In genomic region chr1:154460695-154461249, GRCh38 we compare ENCODE assay signal across 16 cellular contexts. TPM values are rescaled to one million over a fixed set of nuclear protein-coding genes. Genes with fewer than 3 reads are reported as not detected.
DNase-seq lines count a peak whose midpoint lies in the region; ATAC-seq and TF ChIP-seq lines count a peak whose summit lies in the region.
"Had no signal": no experiment of that assay in that cellular context is flagged by ENCODE, and none has a peak within 500 bp of the region (broad histone marks: within the 10 kb centered on the region; RNA-seq: fewer than 3 reads in every experiment).

No MANE protein-coding gene starts in this region.

- H3K4me3 ChIP-seq in gastroesophageal sphincter = no peak overlapping the region
- H3K4me3 ChIP-seq: Peyer's patch had no signal

- ATAC-seq in T-cell (replicated peaks in 1 of 4) = no peak
- no peak for ATAC-seq in gastroesophageal sphincter
- ATAC-seq: HCT116 had no signal

- peak overlapping the region in 3 of 4 donors; percentile 75 to 82 (median 79) for H3K27ac ChIP-seq in gastroesophageal sphincter
- H3K27ac ChIP-seq: C4-2B, Peyer's patch had no signal

- H3K4me1 Mint-ChIP-seq in activated T-cell treated with anti-CD3 and anti-CD28 coated beads, Interleukin-2, amount 50 U/mL, for 24 hours (ENCODE audit: low read depth) = peaks cover 58% of the 10 kb centered on the region
- H3K4me1 Mint-ChIP-seq in CD14-positive monocyte = peaks cover 49% of the 10 kb centered on the region
- H3K4me1 Mint-ChIP-seq in T-cell = peaks cover 54 to 56% (median 55%) of the 10 kb centered on the region in 3 donors

- 62 to 69% methylated on average over 9 to 15 of the region's 15 CpGs for WGBS in gastroesophageal sphincter (ENCODE audit: low coverage in 1 of 2), 2 donors

- intact Hi-C loops in CD14-positive monocyte (cut with micrococcal nuclease) = no loop called here

- peaks cover 44% of the 10 kb centered on the region for H3K36me3 Mint-ChIP-seq in activated T-cell treated with anti-CD3 and anti-CD28 coated beads, Interleukin-2, amount 50 U/mL, for 24 hours (ENCODE audit: low read depth)
- H3K36me3 Mint-ChIP-seq in CD14-positive monocyte = peaks cover 70 to 79% of the 10 kb centered on the region in 2 donors
- H3K36me3 Mint-ChIP-seq in T-cell = peaks cover 27% of the 10 kb centered on the region

- no peaks in the 10 kb centered on the region for H3K27me3 Mint-ChIP-seq in activated T-cell treated with anti-CD3 and anti-CD28 coated beads, Interleukin-2, amount 50 U/mL, for 24 hours
- H3K27me3 Mint-ChIP-seq in CD14-positive monocyte (ENCODE audit: low read depth in 3 of 3) = no peaks in the 10 kb centered on the region
- H3K27me3 Mint-ChIP-seq in T-cell = no peaks in the 10 kb centered on the region

- TF ChIP-seq EP300 in gastroesophageal sphincter (IDR thresholded peaks at IDR 0.05) = no peak

- no peak for TF ChIP-seq POLR2A in gastroesophageal sphincter (IDR thresholded peaks at IDR 0.05)

- H3K9me3 Mint-ChIP-seq in activated T-cell treated with anti-CD3 and anti-CD28 coated beads, Interleukin-2, amount 50 U/mL, for 24 hours = no peaks in the 10 kb centered on the region
- H3K9me3 Mint-ChIP-seq in CD14-positive monocyte (no peaks in the 10 kb centered on the region), T-cell (no peaks in the 10 kb centered on the region)

- POLR2A ChIA-PET in T-cell (lab: Charles Lee) = interaction anchor here in 1 of 2 donors (0.6 kb wide), 1 partner anchor 11 kb away, joined by 3 read pairs; no protein-coding TSS in a partner anchor

- peak overlapping the region; percentile 1 for H3K4me3 Mint-ChIP-seq in activated T-cell treated with anti-CD3 and anti-CD28 coated beads, Interleukin-2, amount 50 U/mL, for 24 hours
- no peak overlapping the region for H3K4me3 Mint-ChIP-seq in CD14-positive monocyte
- peak overlapping the region; percentile 7 to 55 (median 47) for H3K4me3 Mint-ChIP-seq in T-cell

- H3K36me3 ChIP-seq in gastroesophageal sphincter = peaks cover 0 to 76% of the 10 kb centered on the region in 2 donors

- no peak for TF ChIP-seq CTCF in CD14-positive monocyte (IDR thresholded peaks at IDR 0.05)
- TF ChIP-seq CTCF in gastroesophageal sphincter (IDR thresholded peaks at IDR 0.05) = no peak

- peak overlapping the region; percentile 79 for H3K27ac Mint-ChIP-seq in activated T-cell treated with anti-CD3 and anti-CD28 coated beads, Interleukin-2, amount 50 U/mL, for 24 hours
- H3K27ac Mint-ChIP-seq in CD14-positive monocyte (peak overlapping the region in 4 of 7 donors; percentile 21 to 72 (median 50)), T-cell (peak overlapping the region; percentile 89 to 95)

- CTCF ChIA-PET in T-cell (lab: Charles Lee) = interaction anchor here in 1 of 2 donors (1.0 to 1.8 kb wide), 2 partner anchors 57 to 145 kb away, joined by 3 to 7 read pairs; no protein-coding TSS in a partner anchor

- peaks cover 5 to 48% (median 6%) of the 10 kb centered on the region in 3 donors for H3K4me1 ChIP-seq in gastroesophageal sphincter

- no peaks in the 10 kb centered on the region for H3K27me3 ChIP-seq in gastroesophageal sphincter
- H3K27me3 ChIP-seq: Peyer's patch had no signal

- no peaks in the 10 kb centered on the region for H3K9me3 ChIP-seq in gastroesophageal sphincter
- H3K9me3 ChIP-seq: Peyer's patch had no signal

- no peak for DNase-seq in activated T-cell treated with anti-CD3 and anti-CD28 coated beads, Interleukin-2, amount 50 U/mL, for 24 hours
- DNase-seq in activated T-cell treated with anti-CD3 and anti-CD28 coated beads for 4 hours = no peak
- no peak for DNase-seq in CD14-positive monocyte (ENCODE audit: low spot score)
- DNase-seq in T-cell = peak in 1 of 34 experiments; percentile 21
- no peak for DNase-seq in DMS79 (lab: John Stamatoyannopoulos, UW)
- DNase-seq in NCI-H1092 (lab: John Stamatoyannopoulos, UW) = no peak
- DNase-seq in SKM-1 treated with dmso at 0.1 percent for 144 hours (lab: John Stamatoyannopoulos, UW; ENCODE audit: unreplicated experiment) = no peak
- DNase-seq: DMS79 treated with DMSO at 0.1 percent for 48 hours, NCI-H1417 treated with DMSO at 0.1 percent for 48 hours, NCI-H2029, NCI-H2171 treated with DMSO at 0.1 percent for 48 hours, Peyer's patch had no signal

RNA-seq across cellular contexts. Expression of gene TDRD10, which starts 41.2 kb away (rescaled TPM):
- polyA plus RNA-seq in CD14-positive monocyte = not detected
- total RNA-seq in T-cell (not detected), gastroesophageal sphincter (1 to 10 TPM; 1.4 to 3.3 (median 2.8) TPM)
- total RNA-seq: NCI-H460 had no signal

RNA-seq across cellular contexts. Expression of gene SHE, which starts 41.4 kb away (rescaled TPM):
- polyA plus RNA-seq in CD14-positive monocyte = not detected
- total RNA-seq in T-cell (under 1 TPM in 3 of 5 donors, not detected in 2; 0.06 to 0.07 (median 0.06) TPM), gastroesophageal sphincter (10 to 100 TPM in 3 of 4 donors, 1 to 10 TPM in 1; 7.2 to 13.9 (median 11.7) TPM)

RNA-seq across cellular contexts. Expression of gene IL6R, which starts 55.6 kb away (rescaled TPM):
- 10 to 100 TPM; 56.4 to 81.7 TPM for polyA plus RNA-seq in CD14-positive monocyte
- total RNA-seq in T-cell (10 to 100 TPM; 76.0 to 87.9 (median 80.8) TPM), gastroesophageal sphincter (10 to 100 TPM; 44.7 to 59.4 (median 55.5) TPM)

Comparison
In these comparisons a context has a peak if more than half of its experiments do, and no peak if none do; other contexts are left out.
1. H3K4me3 Mint-ChIP-seq: peak in activated T-cell treated with anti-CD3 and anti-CD28 coated beads, Interleukin-2, amount 50 U/mL, for 24 hours (single experiment) and T-cell (3 of 3); none in CD14-positive monocyte (0 of 2).
2. RNA of gene SHE, which starts 41.4 kb away (total RNA-seq): 7.2 to 13.9 TPM in gastroesophageal sphincter; 0.06 to 0.07 TPM in T-cell; every median in the first group is over 4 times any median in the second.
3. Peak in every context shown above with its lines, with median percentiles within 50 percentile points of each other: H3K27ac Mint-ChIP-seq.